In genomic region chr2:54767921-54768320, GRCh38 we compare ENCODE assay signal across 13 cellular contexts. TPM values are rescaled to one million over a fixed set of nuclear protein-coding genes. Genes with fewer than 3 reads are reported as not detected.
DNase-seq lines count a peak whose midpoint lies in the region; ATAC-seq, FAIRE-seq and TF ChIP-seq lines count a peak whose summit lies in the region.
"Had no signal": no experiment of that assay in that cellular context is flagged by ENCODE, and none has a peak within 500 bp of the region (broad histone marks: within the 10 kb centered on the region; RNA-seq: fewer than 3 reads in every experiment).

No MANE protein-coding gene starts in this region.

- no peak for TF ChIP-seq CTCF in cardiac fibroblast (IDR thresholded peaks at IDR 0.05; ENCODE audit: low read depth, low read length)

- peaks cover 2% of the 10 kb centered on the region for H3K27me3 Mint-ChIP-seq in activated CD4-positive, alpha-beta memory T cell treated with anti-CD3 and anti-CD28 coated beads for 36 hours
- peaks cover 1% of the 10 kb centered on the region for H3K27me3 Mint-ChIP-seq in activated CD4-positive, alpha-beta memory T cell treated with anti-CD3 and anti-CD28 coated beads, Interleukin-2, amount 10 ng/mL, durations not matched to agents 7 days and 5 days
- H3K27me3 Mint-ChIP-seq in stimulated activated memory B cell treated with anti-CD40 and anti-IgM and Interleukin-4, amounts not matched to agents 10 μg/mL and 1 μg/mL and 100 μg/mL, for 72 hours: no peaks in the 10 kb centered on the region

- no peak for DNase-seq in activated CD4-positive, alpha-beta memory T cell treated with anti-CD3 and anti-CD28 coated beads for 36 hours
- DNase-seq in activated CD4-positive, alpha-beta memory T cell treated with anti-CD3 and anti-CD28 coated beads, Interleukin-2, amount 10 ng/mL, durations not matched to agents 7 days and 5 days: no peak
- peak; percentile 69 for DNase-seq in MV-4-11 (lab: John Stamatoyannopoulos, UW)
- peak; percentile 51 to 87 for DNase-seq in cardiac fibroblast (ENCODE audit: low read depth in 2 of 2)
- no peak for DNase-seq in NCI-H748 (lab: John Stamatoyannopoulos, UW; ENCODE audit: unreplicated experiment)
- no peak for DNase-seq in NCI-H1930 (lab: John Stamatoyannopoulos, UW)
- no peak for DNase-seq in RCC 7860 (ENCODE audit: low spot score)
- DNase-seq: activated CD4-positive, CD25-positive, alpha-beta regulatory T cell treated with anti-CD3 and anti-CD28 coated beads, Interleukin-2, amount 50 U/mL, for 72 hours; AML-193; effector CD8-positive, alpha-beta T cell; NCI-H510A; stimulated activated CD4-positive, alpha-beta T cell treated with anti-CD3 and anti-CD28 coated beads, Interleukin-4, amount 100 ng/mL, for 4 hours had no signal

- peaks cover 8% of the 10 kb centered on the region for H3K4me1 Mint-ChIP-seq in activated CD4-positive, alpha-beta memory T cell treated with anti-CD3 and anti-CD28 coated beads for 36 hours (ENCODE audit: low read depth)
- H3K4me1 Mint-ChIP-seq in activated CD4-positive, alpha-beta memory T cell treated with anti-CD3 and anti-CD28 coated beads, Interleukin-2, amount 10 ng/mL, durations not matched to agents 7 days and 5 days: peaks cover 3% of the 10 kb centered on the region
- H3K4me1 Mint-ChIP-seq in stimulated activated memory B cell treated with anti-CD40 and anti-IgM and Interleukin-4, amounts not matched to agents 10 μg/mL and 1 μg/mL and 100 μg/mL, for 72 hours: peaks cover 22% of the 10 kb centered on the region

- H3K27ac Mint-ChIP-seq in activated CD4-positive, alpha-beta memory T cell treated with anti-CD3 and anti-CD28 coated beads for 36 hours: peak overlapping the region; percentile 53
- no peak overlapping the region for H3K27ac Mint-ChIP-seq in activated CD4-positive, alpha-beta memory T cell treated with anti-CD3 and anti-CD28 coated beads, Interleukin-2, amount 10 ng/mL, durations not matched to agents 7 days and 5 days
- peak overlapping the region; percentile 79 for H3K27ac Mint-ChIP-seq in stimulated activated memory B cell treated with anti-CD40 and anti-IgM and Interleukin-4, amounts not matched to agents 10 μg/mL and 1 μg/mL and 100 μg/mL, for 72 hours

- H3K36me3 Mint-ChIP-seq in activated CD4-positive, alpha-beta memory T cell treated with anti-CD3 and anti-CD28 coated beads for 36 hours: no peaks in the 10 kb centered on the region
- H3K36me3 Mint-ChIP-seq in activated CD4-positive, alpha-beta memory T cell treated with anti-CD3 and anti-CD28 coated beads, Interleukin-2, amount 10 ng/mL, durations not matched to agents 7 days and 5 days (ENCODE audit: low read depth): no peaks in the 10 kb centered on the region
- H3K36me3 Mint-ChIP-seq in stimulated activated memory B cell treated with anti-CD40 and anti-IgM and Interleukin-4, amounts not matched to agents 10 μg/mL and 1 μg/mL and 100 μg/mL, for 72 hours: no peaks in the 10 kb centered on the region

- ATAC-seq in stimulated activated memory B cell treated with anti-CD40 and anti-IgM and Interleukin-4, amounts not matched to agents 10 μg/mL and 1 μg/mL and 100 μg/mL, for 72 hours: peak; percentile 89

- CTCF ChIA-PET in activated CD4-positive, alpha-beta memory T cell treated with anti-CD3 and anti-CD28 coated beads for 36 hours (lab: Charles Lee): no interaction called here
- CTCF ChIA-PET in activated CD4-positive, alpha-beta memory T cell treated with anti-CD3 and anti-CD28 coated beads, Interleukin-2, amount 10 ng/mL, durations not matched to agents 7 days and 5 days (lab: Charles Lee): no interaction called here

- H3K9me3 Mint-ChIP-seq in activated CD4-positive, alpha-beta memory T cell treated with anti-CD3 and anti-CD28 coated beads for 36 hours: no peaks in the 10 kb centered on the region
- H3K9me3 Mint-ChIP-seq in activated CD4-positive, alpha-beta memory T cell treated with anti-CD3 and anti-CD28 coated beads, Interleukin-2, amount 10 ng/mL, durations not matched to agents 7 days and 5 days: no peaks in the 10 kb centered on the region
- H3K9me3 Mint-ChIP-seq in stimulated activated memory B cell treated with anti-CD40 and anti-IgM and Interleukin-4, amounts not matched to agents 10 μg/mL and 1 μg/mL and 100 μg/mL, for 72 hours: no peaks in the 10 kb centered on the region

- no peak for FAIRE-seq in RCC 7860 (lab: Jason Lieb, UNC)

- intact Hi-C loops in activated CD4-positive, alpha-beta memory T cell treated with anti-CD3 and anti-CD28 coated beads for 36 hours (cut with micrococcal nuclease): loop anchor here (2.0 kb wide), 1 partner anchor 45 kb away; the partner anchor contains the start of gene EML6

- no peak overlapping the region for H3K4me3 ChIP-seq in cardiac fibroblast (replicated peaks in 1 of 2; ENCODE audit: low read depth in 2 of 2, low read length in 2 of 2)

- POLR2A ChIA-PET in activated CD4-positive, alpha-beta memory T cell treated with anti-CD3 and anti-CD28 coated beads for 36 hours (lab: Charles Lee): no interaction called here
- POLR2A ChIA-PET in activated CD4-positive, alpha-beta memory T cell treated with anti-CD3 and anti-CD28 coated beads, Interleukin-2, amount 10 ng/mL, durations not matched to agents 7 days and 5 days (lab: Charles Lee): no interaction called here

- H3K4me3 Mint-ChIP-seq in activated CD4-positive, alpha-beta memory T cell treated with anti-CD3 and anti-CD28 coated beads for 36 hours: no peak overlapping the region
- no peak overlapping the region for H3K4me3 Mint-ChIP-seq in activated CD4-positive, alpha-beta memory T cell treated with anti-CD3 and anti-CD28 coated beads, Interleukin-2, amount 10 ng/mL, durations not matched to agents 7 days and 5 days
- no peak overlapping the region for H3K4me3 Mint-ChIP-seq in stimulated activated memory B cell treated with anti-CD40 and anti-IgM and Interleukin-4, amounts not matched to agents 10 μg/mL and 1 μg/mL and 100 μg/mL, for 72 hours

RNA-seq across cellular contexts. Expression of gene EML6, which starts 44.5 kb away (rescaled TPM):
- under 1 TPM; 0.46 to 0.50 TPM for total RNA-seq in activated CD4-positive, alpha-beta memory T cell treated with anti-CD3 and anti-CD28 coated beads for 36 hours
- total RNA-seq in activated CD4-positive, alpha-beta memory T cell treated with anti-CD3 and anti-CD28 coated beads, Interleukin-2, amount 10 ng/mL, durations not matched to agents 7 days and 5 days: 1 to 10 TPM in 1 of 2 experiments, under 1 TPM in 1; 0.95 to 1.8 TPM

Comparison
In these comparisons a context has a peak if more than half of its experiments do, and no peak if none do; other contexts are left out.
1. DNase-seq: peak in MV-4-11 (single experiment) and cardiac fibroblast (2 of 2); none in activated CD4-positive, alpha-beta memory T cell treated with anti-CD3 and anti-CD28 coated beads for 36 hours (single experiment), activated CD4-positive, alpha-beta memory T cell treated with anti-CD3 and anti-CD28 coated beads, Interleukin-2, amount 10 ng/mL, durations not matched to agents 7 days and 5 days (single experiment), NCI-H748 (single experiment), NCI-H1930 (0 of 2) and RCC 7860 (single experiment).